ENCODE assay signal across 8 cellular contexts in genomic region chr5:154771383-154771901, GRCh38. TPM values are rescaled to one million over a fixed set of nuclear protein-coding genes. Genes with fewer than 3 reads are reported as not detected.
DNase-seq lines count a peak whose midpoint lies in the region; ATAC-seq and TF ChIP-seq lines count a peak whose summit lies in the region.

No MANE protein-coding gene starts in this region.

- H3K27ac ChIP-seq in heart right ventricle, result peak overlapping the region in 9 of 10 donors; percentile 23 to 76 (median 55)

- H3K4me1 Mint-ChIP-seq in activated CD8-positive, alpha-beta T cell treated with anti-CD3 and anti-CD28 coated beads, Interleukin-2, amount 10 ng/mL, durations not matched to agents 7 days and 5 days (ENCODE audit: low read depth), result peaks cover 60% of the 10 kb centered on the region

- intact Hi-C loops in heart right ventricle (cut with DNase I), result no loop called here

- POLR2A ChIA-PET in activated CD8-positive, alpha-beta T cell treated with anti-CD3 and anti-CD28 coated beads, Interleukin-2, amount 10 ng/mL, durations not matched to agents 7 days and 5 days (lab: Charles Lee), result interaction anchor here (0.6 to 0.8 kb wide), 2 partner anchors 10 to 16 kb away, joined by 3 to 5 read pairs; no protein-coding TSS in a partner anchor

- 14 to 16% methylated on average over 10 of the region's 10 CpGs for WGBS in heart right ventricle, 2 donors

- peaks cover 19% of the 10 kb centered on the region for H3K36me3 Mint-ChIP-seq in activated CD8-positive, alpha-beta T cell treated with anti-CD3 and anti-CD28 coated beads, Interleukin-2, amount 10 ng/mL, durations not matched to agents 7 days and 5 days (ENCODE audit: low read depth)

- no peak overlapping the region for H3K4me3 Mint-ChIP-seq in activated CD8-positive, alpha-beta T cell treated with anti-CD3 and anti-CD28 coated beads, Interleukin-2, amount 10 ng/mL, durations not matched to agents 7 days and 5 days

- no peaks in the 10 kb centered on the region for H3K9me3 ChIP-seq in heart right ventricle

- H3K4me1 ChIP-seq in heart right ventricle, result peaks cover 29 to 100% (median 96%) of the 10 kb centered on the region in 9 donors

- no peaks in the 10 kb centered on the region for H3K27me3 Mint-ChIP-seq in activated CD8-positive, alpha-beta T cell treated with anti-CD3 and anti-CD28 coated beads, Interleukin-2, amount 10 ng/mL, durations not matched to agents 7 days and 5 days (ENCODE audit: low read depth)

- CTCF ChIA-PET in activated CD8-positive, alpha-beta T cell treated with anti-CD3 and anti-CD28 coated beads, Interleukin-2, amount 10 ng/mL, durations not matched to agents 7 days and 5 days (lab: Charles Lee), result interaction anchor here (0.6 to 1.0 kb wide), 2 partner anchors 11 to 786 kb away, joined by 3 to 4 read pairs; no protein-coding TSS in a partner anchor

- TF ChIP-seq CTCF in heart right ventricle (IDR thresholded peaks at IDR 0.05) (no peak), retinal pigment epithelial cell (conservative IDR thresholded peaks at IDR 0.05; ENCODE audit: low read depth, low read length) (peak; percentile 19)

- H3K4me3 ChIP-seq in heart right ventricle (peak overlapping the region in 2 of 10 donors; percentile 1 to 5), retinal pigment epithelial cell (ENCODE audit: low read length) (no peak overlapping the region)

- no peaks in the 10 kb centered on the region for H3K9me3 Mint-ChIP-seq in activated CD8-positive, alpha-beta T cell treated with anti-CD3 and anti-CD28 coated beads, Interleukin-2, amount 10 ng/mL, durations not matched to agents 7 days and 5 days (ENCODE audit: insufficient read depth)

- no peaks in the 10 kb centered on the region for H3K27me3 ChIP-seq in heart right ventricle

- no peaks in the 10 kb centered on the region for H3K36me3 ChIP-seq in heart right ventricle

- DNase-seq in Daoy (ENCODE audit: low read depth) (peak; percentile 80), heart right ventricle (peak; percentile 31 to 33), retinal pigment epithelial cell (ENCODE audit: low read depth) (peak; percentile 71), NCI-H2029 (lab: John Stamatoyannopoulos, UW) (no peak), NCI-H1092 (lab: John Stamatoyannopoulos, UW) (no peak), NCI-H1105 (lab: John Stamatoyannopoulos, UW) (no peak)
- DNase-seq in activated CD8-positive, alpha-beta T cell treated with anti-CD3 and anti-CD28 coated beads, Interleukin-2, amount 10 ng/mL, durations not matched to agents 7 days and 5 days, result no peak

- H3K27ac Mint-ChIP-seq in activated CD8-positive, alpha-beta T cell treated with anti-CD3 and anti-CD28 coated beads, Interleukin-2, amount 10 ng/mL, durations not matched to agents 7 days and 5 days, result peak overlapping the region; percentile 44

- ATAC-seq in activated CD8-positive, alpha-beta T cell treated with anti-CD3 and anti-CD28 coated beads, Interleukin-2, amount 10 ng/mL, durations not matched to agents 7 days and 5 days, result no peak
- ATAC-seq in heart right ventricle (peak; percentile 55 to 74 (median 67)), HG03460 (IDR thresholded peaks at IDR 0.05; ENCODE audit: unreplicated experiment) (no peak)

RNA-seq across cellular contexts. Expression of gene LARP1, which starts 16.3 kb away (rescaled TPM):
- 38.5 and 61.9 TPM in 2 replicates for total RNA-seq in Daoy (2014; rRNA removed; shearing (Covaris generic))
- 100 to 1,000 TPM; 201 to 208 TPM for total RNA-seq in activated CD8-positive, alpha-beta T cell treated with anti-CD3 and anti-CD28 coated beads, Interleukin-2, amount 10 ng/mL, durations not matched to agents 7 days and 5 days
- total RNA-seq in heart right ventricle, result 100 to 1,000 TPM; 138 to 197 (median 170) TPM
- 10 to 100 TPM; 26.4 to 30.4 TPM for polyA plus RNA-seq in heart right ventricle

Comparison
In these comparisons a context has a peak if more than half of its experiments do, and no peak if none do; other contexts are left out.
1. DNase-seq: peak in Daoy (single experiment), heart right ventricle (2 of 2) and retinal pigment epithelial cell (single experiment); none in activated CD8-positive, alpha-beta T cell treated with anti-CD3 and anti-CD28 coated beads, Interleukin-2, amount 10 ng/mL, durations not matched to agents 7 days and 5 days (single experiment), NCI-H2029 (single experiment), NCI-H1092 (single experiment) and NCI-H1105 (single experiment).
2. ATAC-seq: peak in heart right ventricle (8 of 8); none in activated CD8-positive, alpha-beta T cell treated with anti-CD3 and anti-CD28 coated beads, Interleukin-2, amount 10 ng/mL, durations not matched to agents 7 days and 5 days (single experiment) and HG03460 (single experiment).